ENCODE assay signal across 31 cellular contexts in genomic region chr15:78146437-78147154, GRCh38. TPM values are rescaled to one million over a fixed set of nuclear protein-coding genes. Genes with fewer than 3 reads are reported as not detected.
DNase-seq lines count a peak whose midpoint lies in the region; ATAC-seq, FAIRE-seq and TF ChIP-seq lines count a peak whose summit lies in the region.
"Had no signal": no experiment of that assay in that cellular context is flagged by ENCODE, and none has a peak within 500 bp of the region (broad histone marks: within the 10 kb centered on the region; RNA-seq: fewer than 3 reads in every experiment).

No MANE protein-coding gene starts in this region.

- WGBS in GM23248 (ENCODE audit: low coverage in 1 of 2, low lambda C conversion rate in 2 of 2, missing lambda C conversion rate in 2 of 2), 2 experiments, result 90 to 92% methylated on average over 4 of the region's 4 CpGs

- H4K20me1 ChIP-seq in GM23248 (ENCODE audit: insufficient read depth), result no peaks in the 10 kb centered on the region

- intact Hi-C loops in natural killer cell (cut with micrococcal nuclease), result loop anchor here (5.0 kb wide), 1 partner anchor 151 kb away; the partner anchor contains the start of gene SKIC8

- H3K9me3 ChIP-seq in GM23248 (ENCODE audit: low read depth) (no peaks in the 10 kb centered on the region), MG63 (no peaks in the 10 kb centered on the region)
- H3K9me3 ChIP-seq: Peyer's patch, tibial artery had no signal

- no peaks in the 10 kb centered on the region for H3K36me3 ChIP-seq in GM23248 (ENCODE audit: low read depth)
- no peaks in the 10 kb centered on the region; the same call in none of the 2 replicates for H3K36me3 ChIP-seq in MG63
- H3K36me3 ChIP-seq: Peyer's patch, tibial artery had no signal

- H2AFZ ChIP-seq in GM23248, result no peak overlapping the region

- H3K27me3 ChIP-seq in GM23248 (replicated peaks; ENCODE audit: insufficient read depth) (no peaks in the 10 kb centered on the region), MG63 (no peaks in the 10 kb centered on the region)
- H3K27me3 ChIP-seq: Peyer's patch, tibial artery had no signal

- no peak for TF ChIP-seq CTCF in coronary artery (IDR thresholded peaks at IDR 0.05)
- TF ChIP-seq CTCF in natural killer cell (IDR thresholded peaks at IDR 0.05), result no peak

- H3K27me3 Mint-ChIP-seq in natural killer cell (ENCODE audit: low read depth in 2 of 2), result no peaks in the 10 kb centered on the region
- H3K27me3 Mint-ChIP-seq: CD4-positive, CD25-positive, alpha-beta regulatory T cell; effector memory CD8-positive, alpha-beta T cell; IgD-negative memory B cell had no signal

- no peak overlapping the region for H3K4me2 ChIP-seq in GM23248 (ENCODE audit: unreplicated experiment)

- ATAC-seq in natural killer cell, result no peak
- no peak for ATAC-seq in GM18520 (IDR thresholded peaks at IDR 0.05; ENCODE audit: unreplicated experiment)
- ATAC-seq: activated CD8-positive, alpha-beta T cell treated with anti-CD3 and anti-CD28 coated beads, Interleukin-2, amount 10 ng/mL, durations not matched to agents 7 days and 5 days; activated naive CD4-positive, alpha-beta T cell treated with anti-CD3 and anti-CD28 coated beads, Interleukin-2, amount 50 U/mL, for 72 hours; activated T-cell treated with anti-CD3 and anti-CD28 coated beads, Interleukin-2, amount 50 U/mL, for 4 hours; effector memory CD8-positive, alpha-beta T cell had no signal

- peaks cover 16% of the 10 kb centered on the region; the same call in 1 of the 2 replicates for H3K4me1 ChIP-seq in GM23248 (ENCODE audit: insufficient read depth)

- no peaks in the 10 kb centered on the region for H3K9me2 ChIP-seq in GM23248 (ENCODE audit: insufficient read depth)

- no peak overlapping the region for H3K9ac ChIP-seq in GM23248

- H3K4me3 ChIP-seq in GM23248 (no peak overlapping the region), MG63 (no peak overlapping the region), coronary artery (no peak overlapping the region)
- H3K4me3 ChIP-seq: Peyer's patch, SK-N-MC, skin epidermis, tibial artery had no signal

- H3K4me1 Mint-ChIP-seq in natural killer cell, result peaks cover 22 to 28% of the 10 kb centered on the region in 2 donors

- no peak overlapping the region for H3K27ac ChIP-seq in GM23248
- H3K27ac ChIP-seq in coronary artery, result no peak overlapping the region
- H3K27ac ChIP-seq: HL-60, Peyer's patch, SK-N-MC, tibial artery had no signal

- DNase-seq in GM23248 (peak; percentile 39), MG63 (peak; percentile 26), coronary artery (ENCODE audit: low spot score) (peak; percentile 35), natural killer cell (no peak), COLO829 (ENCODE audit: low spot score) (no peak), urothelium cell line (ENCODE audit: low spot score) (no peak), Kasumi-1 (lab: John Stamatoyannopoulos, UW) (no peak)
- DNase-seq: activated CD8-positive, alpha-beta T cell treated with anti-CD3 and anti-CD28 coated beads, Interleukin-2, amount 10 ng/mL, durations not matched to agents 7 days and 5 days; activated T-cell treated with anti-CD3 and anti-CD28 coated beads, Interleukin-2, amount 50 U/mL, for 4 hours; CD4-positive, CD25-positive, alpha-beta regulatory T cell; DMS 273 treated with DMSO at 0.1 percent for 48 hours; effector memory CD8-positive, alpha-beta T cell; kidney glomerular epithelial cell; midbrain; NCI-H1048; NCI-H2029; NCI-H510A; stimulated activated naive CD4-positive, alpha-beta T cell treated with Interleukin-2 at 50 U/mL for 16 hours; T1000; tibial artery had no signal

- H3K36me3 Mint-ChIP-seq in natural killer cell, result no peaks in the 10 kb centered on the region
- H3K36me3 Mint-ChIP-seq: CD4-positive, CD25-positive, alpha-beta regulatory T cell; IgD-negative memory B cell had no signal

- in situ Hi-C loops in GM23248 (cut with MboI), result no loop called here

- H3K79me2 ChIP-seq in GM23248 (ENCODE audit: insufficient read depth), result peaks cover 24% of the 10 kb centered on the region

- peak overlapping the region in 1 of 2 donors; percentile 56 for H3K27ac Mint-ChIP-seq in natural killer cell
- H3K27ac Mint-ChIP-seq: activated CD8-positive, alpha-beta T cell treated with anti-CD3 and anti-CD28 coated beads, Interleukin-2, amount 10 ng/mL, durations not matched to agents 7 days and 5 days had no signal

- peak overlapping the region; percentile 55 for H3K4me3 Mint-ChIP-seq in natural killer cell

- FAIRE-seq in urothelium cell line (lab: Jason Lieb, UNC), result no peak
- FAIRE-seq: G401.6, GM19239 had no signal

- H3K9me3 Mint-ChIP-seq in natural killer cell, result no peaks in the 10 kb centered on the region
- H3K9me3 Mint-ChIP-seq: activated naive CD4-positive, alpha-beta T cell treated with anti-CD3 and anti-CD28 coated beads, Interleukin-2, amount 50 U/mL, for 72 hours; activated T-cell treated with anti-CD3 and anti-CD28 coated beads, Interleukin-2, amount 50 U/mL, for 4 hours; CD4-positive, CD25-positive, alpha-beta regulatory T cell; effector memory CD8-positive, alpha-beta T cell; IgD-negative memory B cell had no signal

- no peaks in the 10 kb centered on the region for H3F3A ChIP-seq in GM23248 (ENCODE audit: insufficient read depth)

RNA-seq across cellular contexts. Expression of gene IDH3A, which starts 2.6 kb away (rescaled TPM):
- 47.1 and 94.0 TPM in 2 replicates for total RNA-seq in GM23248 (2014; rRNA removed; shearing (Covaris generic))
- 50.3 and 56.9 TPM in 2 replicates for polyA plus RNA-seq in GM23248 (2016; fragmentation: Nextera tagmentation; extraction: Ambion mirVana)
- total RNA-seq in MG63 (2014; rRNA removed; shearing (Covaris generic); ENCODE audit: low replicate concordance), result 67.3 and 87.9 TPM in 2 replicates
- 10 to 100 TPM; 43.5 to 55.1 (median 53.3) TPM for total RNA-seq in natural killer cell

RNA-seq across cellular contexts. Expression of gene CIB2, which starts 15.4 kb away (rescaled TPM):
- 1.4 and 3.4 TPM in 2 replicates for total RNA-seq in GM23248 (2014; rRNA removed; shearing (Covaris generic))
- 2.3 and 2.9 TPM in 2 replicates for polyA plus RNA-seq in GM23248 (2016; fragmentation: Nextera tagmentation; extraction: Ambion mirVana)
- 4.0 and 8.0 TPM in 2 replicates for total RNA-seq in MG63 (2014; rRNA removed; shearing (Covaris generic); ENCODE audit: low replicate concordance)
- 1 to 10 TPM in 1 of 3 donors, under 1 TPM in 2; 0.25 to 1.5 (median 0.99) TPM for total RNA-seq in natural killer cell

RNA-seq across cellular contexts. Expression of gene SH2D7, which starts 54.2 kb away (rescaled TPM):
- not detected in 2 replicates for total RNA-seq in GM23248 (2014; rRNA removed; shearing (Covaris generic))
- not detected in 2 replicates for polyA plus RNA-seq in GM23248 (2016; fragmentation: Nextera tagmentation; extraction: Ambion mirVana)
- not detected in 2 replicates for total RNA-seq in MG63 (2014; rRNA removed; shearing (Covaris generic); ENCODE audit: low replicate concordance)
- total RNA-seq in natural killer cell, result not detected
- total RNA-seq: activated naive CD4-positive, alpha-beta T cell treated with anti-CD3 and anti-CD28 coated beads, Interleukin-2, amount 50 U/mL, for 72 hours; activated T-cell treated with anti-CD3 and anti-CD28 coated beads, Interleukin-2, amount 50 U/mL, for 4 hours; CD4-positive, CD25-positive, alpha-beta regulatory T cell; posterior vena cava had no signal
- polyA plus RNA-seq: IgD-negative memory B cell, neural cell had no signal

Comparison
In these comparisons a context has a peak if more than half of its experiments do, and no peak if none do; other contexts are left out.
1. DNase-seq: peak in GM23248 (single experiment), MG63 (single experiment) and coronary artery (single experiment); none in natural killer cell (single experiment), COLO829 (single experiment), urothelium cell line (single experiment) and Kasumi-1 (0 of 2).